In the genomic region with DNA sequence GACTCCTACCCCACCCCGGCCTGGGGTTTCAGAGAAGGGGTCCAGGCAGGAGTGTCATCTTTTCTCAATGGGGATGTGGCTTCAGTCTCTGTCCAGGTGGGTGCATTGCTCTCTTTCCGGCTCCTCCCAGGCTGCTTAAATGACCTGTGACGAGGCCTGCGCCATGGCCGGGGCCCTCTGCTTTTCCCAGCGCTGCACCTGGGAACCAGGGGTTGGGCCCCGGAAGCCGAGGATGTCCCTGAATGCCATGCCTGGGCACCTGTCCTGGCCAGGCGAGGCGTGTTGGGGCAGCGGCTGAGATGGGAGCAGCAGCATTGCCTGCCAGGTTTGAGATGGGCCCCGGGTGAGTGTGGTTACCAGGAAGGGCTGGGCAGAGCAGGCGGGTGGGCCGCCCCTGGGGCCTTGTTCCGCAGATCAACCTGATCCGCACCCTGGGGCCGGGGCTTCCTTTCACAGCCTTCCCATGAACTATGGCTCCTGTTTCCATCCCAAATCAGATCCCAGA, we compare ENCODE assay signal across 10 cellular contexts.
DNase-seq lines count a peak whose midpoint lies in the region; ATAC-seq and TF ChIP-seq lines count a peak whose summit lies in the region.
"Had no signal": no experiment of that assay in that cellular context is flagged by ENCODE, and none has a peak within 500 bp of the region (broad histone marks: within the 10 kb centered on the region; RNA-seq: fewer than 3 reads in every experiment).

No MANE protein-coding gene starts in this region.

- H3K4me3 Mint-ChIP-seq in endothelial cell (ENCODE audit: unreplicated experiment) (no peak overlapping the region), type B pancreatic cell (peak overlapping the region; percentile 67)

- H3K27me3 ChIP-seq in mucosa of stomach (ENCODE audit: control insufficient read depth, insufficient read depth, low read length): no peaks in the 10 kb centered on the region

- H3K4me1 Mint-ChIP-seq in endothelial cell (ENCODE audit: unreplicated experiment) (peaks cover 14% of the 10 kb centered on the region), type B pancreatic cell (ENCODE audit: unreplicated experiment) (peaks cover 30% of the 10 kb centered on the region)

- H3K27me3 Mint-ChIP-seq in endothelial cell (ENCODE audit: unreplicated experiment): peaks cover 6% of the 10 kb centered on the region
- peaks cover 7% of the 10 kb centered on the region for H3K27me3 Mint-ChIP-seq in type B pancreatic cell

- H3K4me1 ChIP-seq in mucosa of stomach (ENCODE audit: control insufficient read depth, insufficient read depth, low read length): peaks cover 60% of the 10 kb centered on the region

- no peaks in the 10 kb centered on the region for H3K9me3 Mint-ChIP-seq in endothelial cell (ENCODE audit: unreplicated experiment)
- H3K9me3 Mint-ChIP-seq in type B pancreatic cell: no peaks in the 10 kb centered on the region

- ATAC-seq in HG02973 (IDR thresholded peaks at IDR 0.05; ENCODE audit: unreplicated experiment): no peak

- TF ChIP-seq CTCF in endothelial cell (IDR thresholded peaks at IDR 0.05; ENCODE audit: unreplicated experiment) (no peak), type B pancreatic cell (conservative IDR thresholded peaks at IDR 0.05) (no peak)

- H3K4me3 ChIP-seq in mucosa of stomach (ENCODE audit: low read length): no peak overlapping the region

- peak overlapping the region; percentile 16 for H3K9ac ChIP-seq in mucosa of stomach (ENCODE audit: low read length)

- no peaks in the 10 kb centered on the region for H3K9me3 ChIP-seq in mucosa of stomach (ENCODE audit: control insufficient read depth, low read length)

- H3K27ac Mint-ChIP-seq in endothelial cell (ENCODE audit: unreplicated experiment) (peak overlapping the region; percentile 13), type B pancreatic cell (peak overlapping the region; percentile 92)

- no peaks in the 10 kb centered on the region for H3K36me3 ChIP-seq in mucosa of stomach (ENCODE audit: control insufficient read depth, insufficient read depth, low read length)

- no peaks in the 10 kb centered on the region for H3K36me3 Mint-ChIP-seq in endothelial cell (ENCODE audit: low read depth, unreplicated experiment)
- H3K36me3 Mint-ChIP-seq in type B pancreatic cell: no peaks in the 10 kb centered on the region

- DNase-seq in NCI-H510A treated with DMSO at 0.1 percent for 48 hours (lab: John Stamatoyannopoulos, UW): peak; percentile 51
- no peak for DNase-seq in NCI-H510A (lab: John Stamatoyannopoulos, UW)
- DNase-seq in endothelial cell (ENCODE audit: low spot score): no peak
- DNase-seq in type B pancreatic cell (ENCODE audit: extremely low spot score, unreplicated experiment): no peak
- no peak for DNase-seq in activated CD4-positive, CD25-positive, alpha-beta regulatory T cell treated with anti-CD3 and anti-CD28 coated beads, Interleukin-2, amount 50 U/mL, for 72 hours
- no peak for DNase-seq in DMS79 (lab: John Stamatoyannopoulos, UW)
- DNase-seq: activated gamma-delta T cell treated with Interleukin-2 at 50 U/mL for 16 hours; stimulated activated CD4-positive, alpha-beta T cell treated with anti-CD3 and anti-CD28 coated beads, Interleukin-1b, Interleukin-23, amount 100 ng/mL, for 48 hours had no signal
